10 cellular contexts compared by ENCODE assay signal in genomic region chrX:145213504-145213903, GRCh38. TPM values are rescaled to one million over a fixed set of nuclear protein-coding genes. Genes with fewer than 3 reads are reported as not detected.
DNase-seq lines count a peak whose midpoint lies in the region; ATAC-seq and TF ChIP-seq lines count a peak whose summit lies in the region.
"Had no signal": no experiment of that assay in that cellular context is flagged by ENCODE, and none has a peak within 500 bp of the region (broad histone marks: within the 10 kb centered on the region; RNA-seq: fewer than 3 reads in every experiment).

No MANE protein-coding gene starts in this region.

- no peaks in the 10 kb centered on the region for H3K4me1 Mint-ChIP-seq in GM23338

- H3K9me2 ChIP-seq in GM23338 (ENCODE audit: insufficient read depth) = no peaks in the 10 kb centered on the region

- no peak for ATAC-seq in GM23338
- ATAC-seq in GM19452 (IDR thresholded peaks at IDR 0.05; ENCODE audit: unreplicated experiment) = no peak
- ATAC-seq: activated T-cell treated with anti-CD3 and anti-CD28 coated beads, Interleukin-2, amount 50 U/mL, for 4 hours had no signal

- POLR2A ChIA-PET in RWPE1 (lab: Yijun Ruan, JAX; ENCODE audit: low non-redundant PET) = no interaction called here

- no peaks in the 10 kb centered on the region for H3F3A ChIP-seq in GM23338 (replicated peaks; ENCODE audit: low read depth)

- CTCF ChIA-PET in RWPE1 (lab: Yijun Ruan, JAX) = interaction anchor here (0.5 kb wide), 1 partner anchor 70 kb away, joined by 8 read pairs; no protein-coding TSS in a partner anchor

- no peak overlapping the region for H3K27ac Mint-ChIP-seq in GM23338

- H3K36me3 ChIP-seq in GM23338 (ENCODE audit: insufficient read depth) = no peaks in the 10 kb centered on the region

- H3K27me3 ChIP-seq in GM23338 (ENCODE audit: insufficient read depth) = no peaks in the 10 kb centered on the region

- H4K20me1 ChIP-seq in GM23338 (replicated peaks; ENCODE audit: insufficient read depth) = no peaks in the 10 kb centered on the region

- H3K27ac ChIP-seq in GM23338 (ENCODE audit: low read depth) (no peak overlapping the region), RWPE1 (no peak overlapping the region)
- H3K27ac ChIP-seq: epithelial cell of prostate had no signal

- TF ChIP-seq CTCF in GM23338 (conservative IDR thresholded peaks at IDR 0.05; ENCODE audit: low read depth in 2 of 2) = peak; percentile 32 to 37; a peak in 3 of 4 replicates
- peak; percentile 19; the same call in 1 of the 2 replicates for TF ChIP-seq CTCF in RWPE1 (conservative IDR thresholded peaks at IDR 0.05; ENCODE audit: low read depth)

- no peaks in the 10 kb centered on the region for H3K4me1 ChIP-seq in GM23338 (ENCODE audit: insufficient read depth)

- no peaks in the 10 kb centered on the region for H3K27me3 Mint-ChIP-seq in GM23338 (ENCODE audit: insufficient read depth, low read depth, poor library complexity)

- no peak overlapping the region for H3K4me2 ChIP-seq in GM23338

- H2AFZ ChIP-seq in GM23338 = no peak overlapping the region

- peaks cover 58% of the 10 kb centered on the region for H3K9me3 Mint-ChIP-seq in GM23338
- H3K9me3 Mint-ChIP-seq: activated T-cell treated with anti-CD3 and anti-CD28 coated beads, Interleukin-2, amount 50 U/mL, for 4 hours had no signal

- H3K4me3 ChIP-seq in GM23338 = no peak overlapping the region

- peak; percentile 13 for DNase-seq in NCI-H1105 treated with DMSO at 0.1 percent for 48 hours (lab: John Stamatoyannopoulos, UW)
- no peak for DNase-seq in NCI-H1105 (lab: John Stamatoyannopoulos, UW)
- peak; percentile 17 for DNase-seq in GM23338 (ENCODE audit: low spot score)
- DNase-seq in RWPE1 (ENCODE audit: low spot score) = peak; percentile 1
- peak; percentile 14 for DNase-seq in left kidney (ENCODE audit: low read depth, low spot score)
- no peak for DNase-seq in stimulated activated CD4-positive, alpha-beta T cell treated with anti-CD3 and anti-CD28 coated beads, Interleukin-4, amount 100 ng/mL, for 4 hours
- no peak for DNase-seq in GDM1 (lab: John Stamatoyannopoulos, UW)
- DNase-seq: activated T-cell treated with anti-CD3 and anti-CD28 coated beads, Interleukin-2, amount 50 U/mL, for 4 hours had no signal

- H3K4me3 Mint-ChIP-seq in GM23338 = no peak overlapping the region
- H3K4me3 Mint-ChIP-seq: activated T-cell treated with anti-CD3 and anti-CD28 coated beads, Interleukin-2, amount 50 U/mL, for 4 hours had no signal

- no peaks in the 10 kb centered on the region for H3K79me2 ChIP-seq in GM23338 (replicated peaks; ENCODE audit: insufficient read depth)

- H3K36me3 Mint-ChIP-seq in GM23338 (ENCODE audit: low read depth) = no peaks in the 10 kb centered on the region; the same call in 2 of the 3 replicates

TF ChIP-seq in GM23338, 12 proteins besides CTCF, POLR2A, EP300 and RAD21 (continues in another document):
- TF ChIP-seq POLR2AphosphoS5 (IDR thresholded peaks at IDR 0.05; ENCODE audit: low read depth) (no peak), EZH2phosphoT487 (IDR thresholded peaks at IDR 0.05; ENCODE audit: unreplicated experiment) (no peak), ZNF331 (CRISPR knock-in tag; IDR thresholded peaks at IDR 0.05; ENCODE audit: low read depth) (no peak), ETS1 (IDR thresholded peaks at IDR 0.05) (no peak), CREB1 (CRISPR knock-in tag; IDR thresholded peaks at IDR 0.05; ENCODE audit: low read depth) (no peak), JUNB (IDR thresholded peaks at IDR 0.05; ENCODE audit: unreplicated experiment) (no peak), ZNF114 (CRISPR knock-in tag; IDR thresholded peaks at IDR 0.05) (no peak), EZH2 (IDR thresholded peaks at IDR 0.05; ENCODE audit: low read depth, unreplicated experiment) (no peak), STAT1 (IDR thresholded peaks at IDR 0.05; ENCODE audit: unreplicated experiment) (no peak), REST (IDR thresholded peaks at IDR 0.05; ENCODE audit: unreplicated experiment) (no peak)

RNA-seq across cellular contexts. Expression of gene SPANXN1, which starts 33.8 kb away (rescaled TPM):
- total RNA-seq in GM23338 (2014; rRNA removed; shearing (Covaris generic)) = not detected in 2 replicates
- polyA plus RNA-seq in GM23338 (2016; fragmentation: Nextera tagmentation; extraction: Ambion mirVana) = not detected in 2 replicates
- total RNA-seq: activated T-cell treated with anti-CD3 and anti-CD28 coated beads, Interleukin-2, amount 50 U/mL, for 4 hours had no signal

Comparison
In these comparisons a context has a peak if more than half of its experiments do, and no peak if none do; other contexts are left out.
1. DNase-seq: peak in NCI-H1105 treated with DMSO at 0.1 percent for 48 hours (single experiment), GM23338 (single experiment), RWPE1 (single experiment) and left kidney (single experiment); none in NCI-H1105 (single experiment), stimulated activated CD4-positive, alpha-beta T cell treated with anti-CD3 and anti-CD28 coated beads, Interleukin-4, amount 100 ng/mL, for 4 hours (0 of 2) and GDM1 (single experiment).